Comparison of ENCODE assay signal across 15 cellular contexts in genomic region chr1:55854911-55855310, GRCh38.
DNase-seq lines count a peak whose midpoint lies in the region; ATAC-seq and TF ChIP-seq lines count a peak whose summit lies in the region.
"Had no signal": no experiment of that assay in that cellular context is flagged by ENCODE, and none has a peak within 500 bp of the region (broad histone marks: within the 10 kb centered on the region; RNA-seq: fewer than 3 reads in every experiment).

No MANE protein-coding gene starts in this region.

- no peak overlapping the region for H3K27ac Mint-ChIP-seq in naive thymus-derived CD4-positive, alpha-beta T cell
- H3K27ac Mint-ChIP-seq: CD14-positive monocyte had no signal

- DNase-seq in GM04503 (ENCODE audit: low read depth) = peak; percentile 48
- DNase-seq in amniotic epithelial cell (ENCODE audit: low read depth) = peak; percentile 76
- peak; percentile 17 to 88 for DNase-seq in fibroblast of lung (ENCODE audit: low read depth in 2 of 2)
- DNase-seq in thyroid gland = no peak
- DNase-seq in naive thymus-derived CD4-positive, alpha-beta T cell = no peak
- DNase-seq in activated CD4-positive, CD25-positive, alpha-beta regulatory T cell (lab: John Stamatoyannopoulos, UW) = no peak
- no peak for DNase-seq in OCI-LY7 (ENCODE audit: low spot score)
- DNase-seq: COR-L47, HCEC 1CT, KBM-7, NCI-H1092 treated with DMSO at 0.1 percent for 48 hours, NCI-H1694 treated with DMSO at 0.1 percent for 48 hours, Peyer's patch, Right ventricle myocardium superior had no signal

- peaks cover 0 to 5% (median 0%) of the 10 kb centered on the region in 11 donors for H3K9me3 Mint-ChIP-seq in naive thymus-derived CD4-positive, alpha-beta T cell

- no peaks in the 10 kb centered on the region for H3K4me1 Mint-ChIP-seq in naive thymus-derived CD4-positive, alpha-beta T cell
- H3K4me1 Mint-ChIP-seq: CD14-positive monocyte had no signal

- POLR2A ChIA-PET in naive thymus-derived CD4-positive, alpha-beta T cell (lab: Charles Lee) = no interaction called here
- POLR2A ChIA-PET in OCI-LY7 (lab: Charles Lee) = no interaction called here

- TF ChIP-seq POLR2A in thyroid gland (IDR thresholded peaks at IDR 0.05) = no peak

- H3K9ac ChIP-seq in fibroblast of lung (ENCODE audit: insufficient read depth, low read length) = no peak overlapping the region

- H3K79me2 ChIP-seq in fibroblast of lung (ENCODE audit: control insufficient read depth, insufficient read depth, low read length) = no peaks in the 10 kb centered on the region
- H3K79me2 ChIP-seq in OCI-LY7 (ENCODE audit: insufficient read depth, low read depth, low read length) = no peaks in the 10 kb centered on the region

- ATAC-seq in naive thymus-derived CD4-positive, alpha-beta T cell = no peak

- BruUV-seq in OCI-LY7 (replicated peaks; lab: Mats Ljungman, UMichigan) = no TSS peak

- H3K27ac ChIP-seq in fibroblast of lung (ENCODE audit: insufficient read depth, low read length) (no peak overlapping the region), thyroid gland (peak overlapping the region; percentile 0 to 66 (median 66)), OCI-LY7 (ENCODE audit: low read depth, low read length, poor library complexity, severe bottlenecking) (no peak overlapping the region)
- H3K27ac ChIP-seq in naive thymus-derived CD4-positive, alpha-beta T cell (ENCODE audit: low read depth, low read length) = no peak overlapping the region
- H3K27ac ChIP-seq: Peyer's patch had no signal

- no peaks in the 10 kb centered on the region for H3K27me3 ChIP-seq in fibroblast of lung (ENCODE audit: control insufficient read depth, insufficient read depth, low read length)
- no peaks in the 10 kb centered on the region for H3K27me3 ChIP-seq in thyroid gland
- H3K27me3 ChIP-seq in naive thymus-derived CD4-positive, alpha-beta T cell (ENCODE audit: control insufficient read depth in 2 of 2, insufficient read depth in 2 of 2, low read length in 2 of 2) = no peaks in the 10 kb centered on the region
- H3K27me3 ChIP-seq: Peyer's patch had no signal

- WGBS in thyroid gland, 2 donors = 62 to 94% methylated on average over 2 of the region's 2 CpGs

- H3K4me2 ChIP-seq in fibroblast of lung (ENCODE audit: extremely low read depth, insufficient read depth, low read length) = no peak overlapping the region
- H3K4me2 ChIP-seq in OCI-LY7 (ENCODE audit: low read length) = no peak overlapping the region

- TF ChIP-seq CTCF in fibroblast of lung (conservative IDR thresholded peaks at IDR 0.05 in 1 of 2, IDR thresholded peaks at IDR 0.05 in 1 of 2; ENCODE audit: low read depth in 1 of 2, low read length in 2 of 2) = no peak
- no peak for TF ChIP-seq CTCF in thyroid gland (IDR thresholded peaks at IDR 0.05)
- no peak for TF ChIP-seq CTCF in OCI-LY7 (conservative IDR thresholded peaks at IDR 0.05; ENCODE audit: low read length)

- H3K4me3 Mint-ChIP-seq in naive thymus-derived CD4-positive, alpha-beta T cell = no peak overlapping the region
- H3K4me3 Mint-ChIP-seq: CD14-positive monocyte had no signal

- no peaks in the 10 kb centered on the region for H3K9me3 ChIP-seq in fibroblast of lung (ENCODE audit: control insufficient read depth, insufficient read depth, low read depth, low read length)
- H3K9me3 ChIP-seq in thyroid gland = no peaks in the 10 kb centered on the region
- no peaks in the 10 kb centered on the region for H3K9me3 ChIP-seq in naive thymus-derived CD4-positive, alpha-beta T cell (ENCODE audit: control insufficient read depth in 2 of 3, low read length in 3 of 3)
- no peaks in the 10 kb centered on the region for H3K9me3 ChIP-seq in OCI-LY7 (ENCODE audit: low read length)
- H3K9me3 ChIP-seq: Peyer's patch had no signal

- H3K4me1 ChIP-seq in fibroblast of lung (ENCODE audit: control insufficient read depth, extremely low read depth, insufficient read depth, low read length) = no peaks in the 10 kb centered on the region
- peaks cover 34 to 65% of the 10 kb centered on the region in 2 donors for H3K4me1 ChIP-seq in thyroid gland
- H3K4me1 ChIP-seq in naive thymus-derived CD4-positive, alpha-beta T cell (ENCODE audit: control insufficient read depth in 2 of 2, insufficient read depth in 2 of 2, low read length in 2 of 2) = no peaks in the 10 kb centered on the region
- H3K4me1 ChIP-seq in OCI-LY7 (ENCODE audit: insufficient read depth, low read length, poor library complexity, severe bottlenecking) = no peaks in the 10 kb centered on the region
- H3K4me1 ChIP-seq: Peyer's patch had no signal

- H3K4me3 ChIP-seq in fibroblast of lung (replicated peaks in 1 of 4; ENCODE audit: control extremely low read depth in 1 of 4, insufficient read depth in 1 of 4, low read depth in 3 of 4, low read length in 4 of 4) (no peak overlapping the region), thyroid gland (replicated peaks in 1 of 3) (no peak overlapping the region), OCI-LY7 (ENCODE audit: low read depth, low read length, poor library complexity, severe bottlenecking) (no peak overlapping the region)
- no peak overlapping the region for H3K4me3 ChIP-seq in naive thymus-derived CD4-positive, alpha-beta T cell (ENCODE audit: low read length)
- H3K4me3 ChIP-seq: Peyer's patch had no signal

- H4K20me1 ChIP-seq in fibroblast of lung (ENCODE audit: control insufficient read depth, extremely low read depth, insufficient read depth, low read length) (no peaks in the 10 kb centered on the region), OCI-LY7 (ENCODE audit: insufficient read depth, low read length) (no peaks in the 10 kb centered on the region)

- no peaks in the 10 kb centered on the region for H3K36me3 ChIP-seq in fibroblast of lung (ENCODE audit: control insufficient read depth, insufficient read depth, low read length)
- H3K36me3 ChIP-seq in thyroid gland = no peaks in the 10 kb centered on the region
- H3K36me3 ChIP-seq in naive thymus-derived CD4-positive, alpha-beta T cell (ENCODE audit: control insufficient read depth in 2 of 3, insufficient read depth in 3 of 3, low read length in 3 of 3) = no peaks in the 10 kb centered on the region
- H3K36me3 ChIP-seq in OCI-LY7 (ENCODE audit: insufficient read depth, low read length) = no peaks in the 10 kb centered on the region
- H3K36me3 ChIP-seq: Peyer's patch had no signal

- intact Hi-C loops in thyroid gland (cut with DNase I) = no loop called here
- intact Hi-C loops in naive thymus-derived CD4-positive, alpha-beta T cell (cut with micrococcal nuclease) = no loop called here
- intact Hi-C loops in OCI-LY7 (cut with micrococcal nuclease; ENCODE audit: unreplicated experiment) = no loop called here

- H3K9me2 ChIP-seq in OCI-LY7 (ENCODE audit: insufficient read depth, low read length) = no peaks in the 10 kb centered on the region

- H2AFZ ChIP-seq in fibroblast of lung (ENCODE audit: low read length) = no peak overlapping the region
- no peak overlapping the region for H2AFZ ChIP-seq in OCI-LY7 (ENCODE audit: low read length)

- CTCF ChIA-PET in naive thymus-derived CD4-positive, alpha-beta T cell (lab: Charles Lee) = no interaction called here
- CTCF ChIA-PET in OCI-LY7 (lab: Charles Lee; ENCODE audit: unreplicated experiment) = no interaction called here

- H3K36me3 Mint-ChIP-seq in naive thymus-derived CD4-positive, alpha-beta T cell = no peaks in the 10 kb centered on the region
- H3K36me3 Mint-ChIP-seq: CD14-positive monocyte had no signal

- peaks cover 0 to 21% (median 0%) of the 10 kb centered on the region in 5 donors for H3K27me3 Mint-ChIP-seq in naive thymus-derived CD4-positive, alpha-beta T cell

Comparison
In these comparisons a context has a peak if more than half of its experiments do, and no peak if none do; other contexts are left out.
1. DNase-seq: peak in GM04503 (single experiment), amniotic epithelial cell (single experiment) and fibroblast of lung (2 of 2); none in thyroid gland (0 of 2), naive thymus-derived CD4-positive, alpha-beta T cell (0 of 9), activated CD4-positive, CD25-positive, alpha-beta regulatory T cell (0 of 4) and OCI-LY7 (single experiment).
2. H3K27ac ChIP-seq: peak in thyroid gland (3 of 3); none in fibroblast of lung (single experiment), naive thymus-derived CD4-positive, alpha-beta T cell (single experiment) and OCI-LY7 (single experiment).